2 cellular contexts compared by ENCODE assay signal in the genomic region with DNA sequence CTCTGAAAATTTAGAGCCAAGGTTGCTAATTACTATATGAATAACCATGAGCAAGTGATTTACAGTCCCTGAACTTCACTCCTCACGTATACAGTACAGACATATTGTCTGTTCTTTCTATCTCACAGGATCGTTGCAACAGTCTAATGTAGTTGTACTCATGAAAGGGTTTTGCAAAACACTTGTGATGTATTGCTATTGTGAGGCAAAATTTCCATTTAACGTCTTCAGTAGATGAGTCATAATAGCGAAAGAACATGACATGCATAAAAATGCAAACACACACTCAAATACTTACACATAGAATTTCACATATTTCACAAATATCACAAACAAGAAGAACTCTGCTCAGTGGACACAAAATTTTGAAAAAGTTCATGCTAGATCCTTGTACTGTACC.
TF ChIP-seq lines count a peak whose summit lies in the region.

No MANE protein-coding gene starts in this region.

TF ChIP-seq in IMR-90, 13 proteins besides CTCF, POLR2A, EP300 and RAD21:
- TF ChIP-seq RFX5 (IDR thresholded peaks at IDR 0.05; ENCODE audit: low read depth, low read length) (no peak), FOS (IDR thresholded peaks at IDR 0.05; ENCODE audit: low read depth, low read length) (peak; percentile 87), NFE2L2 (IDR thresholded peaks at IDR 0.05; ENCODE audit: low read depth, low read length) (peak; percentile 68; the same call in 1 of the 2 replicates), USF2 (IDR thresholded peaks at IDR 0.05; ENCODE audit: low read depth, low read length) (no peak), BHLHE40 (IDR thresholded peaks at IDR 0.05; ENCODE audit: low read depth, low read length) (no peak), MAFK (IDR thresholded peaks at IDR 0.05; ENCODE audit: low read depth, low read length) (no peak), CEBPB (IDR thresholded peaks at IDR 0.05; ENCODE audit: low read depth, low read length) (peak; percentile 88), MXI1 (IDR thresholded peaks at IDR 0.05; ENCODE audit: borderline replicate concordance, low read depth, low read length) (no peak), MAZ (IDR thresholded peaks at IDR 0.05; ENCODE audit: borderline replicate concordance, low read depth, low read length) (no peak), SMC3 (IDR thresholded peaks at IDR 0.05; ENCODE audit: low read depth, low read length) (no peak), RCOR1 (IDR thresholded peaks at IDR 0.05; ENCODE audit: insufficient replicate concordance, low read length) (no peak), CHD1 (IDR thresholded peaks at IDR 0.05; ENCODE audit: low read depth, low read length) (no peak)
- TF ChIP-seq, protein P1, sequence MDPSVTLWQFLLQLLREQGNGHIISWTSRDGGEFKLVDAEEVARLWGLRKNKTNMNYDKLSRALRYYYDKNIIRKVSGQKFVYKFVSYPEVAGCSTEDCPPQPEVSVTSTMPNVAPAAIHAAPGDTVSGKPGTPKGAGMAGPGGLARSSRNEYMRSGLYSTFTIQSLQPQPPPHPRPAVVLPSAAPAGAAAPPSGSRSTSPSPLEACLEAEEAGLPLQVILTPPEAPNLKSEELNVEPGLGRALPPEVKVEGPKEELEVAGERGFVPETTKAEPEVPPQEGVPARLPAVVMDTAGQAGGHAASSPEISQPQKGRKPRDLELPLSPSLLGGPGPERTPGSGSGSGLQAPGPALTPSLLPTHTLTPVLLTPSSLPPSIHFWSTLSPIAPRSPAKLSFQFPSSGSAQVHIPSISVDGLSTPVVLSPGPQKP (IDR thresholded peaks at IDR 0.05; ENCODE audit: borderline replicate concordance, low read depth, low read length) = no peak

TF ChIP-seq in GM12878, 131 proteins besides CTCF, POLR2A, EP300 and RAD21:
- TF ChIP-seq, protein P2, sequence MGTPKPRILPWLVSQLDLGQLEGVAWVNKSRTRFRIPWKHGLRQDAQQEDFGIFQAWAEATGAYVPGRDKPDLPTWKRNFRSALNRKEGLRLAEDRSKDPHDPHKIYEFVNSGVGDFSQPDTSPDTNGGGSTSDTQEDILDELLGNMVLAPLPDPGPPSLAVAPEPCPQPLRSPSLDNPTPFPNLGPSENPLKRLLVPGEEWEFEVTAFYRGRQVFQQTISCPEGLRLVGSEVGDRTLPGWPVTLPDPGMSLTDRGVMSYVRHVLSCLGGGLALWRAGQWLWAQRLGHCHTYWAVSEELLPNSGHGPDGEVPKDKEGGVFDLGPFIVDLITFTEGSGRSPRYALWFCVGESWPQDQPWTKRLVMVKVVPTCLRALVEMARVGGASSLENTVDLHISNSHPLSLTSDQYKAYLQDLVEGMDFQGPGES (IDR thresholded peaks at IDR 0.05) = no peak
- TF ChIP-seq, protein P3, sequence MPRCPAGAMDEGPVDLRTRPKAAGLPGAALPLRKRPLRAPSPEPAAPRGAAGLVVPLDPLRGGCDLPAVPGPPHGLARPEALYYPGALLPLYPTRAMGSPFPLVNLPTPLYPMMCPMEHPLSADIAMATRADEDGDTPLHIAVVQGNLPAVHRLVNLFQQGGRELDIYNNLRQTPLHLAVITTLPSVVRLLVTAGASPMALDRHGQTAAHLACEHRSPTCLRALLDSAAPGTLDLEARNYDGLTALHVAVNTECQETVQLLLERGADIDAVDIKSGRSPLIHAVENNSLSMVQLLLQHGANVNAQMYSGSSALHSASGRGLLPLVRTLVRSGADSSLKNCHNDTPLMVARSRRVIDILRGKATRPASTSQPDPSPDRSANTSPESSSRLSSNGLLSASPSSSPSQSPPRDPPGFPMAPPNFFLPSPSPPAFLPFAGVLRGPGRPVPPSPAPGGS (IDR thresholded peaks at IDR 0.05; ENCODE audit: borderline replicate concordance, insufficient read depth, low read depth, low read length, poor library complexity, severe bottlenecking) = peak; percentile 52
